In the genomic region with DNA sequence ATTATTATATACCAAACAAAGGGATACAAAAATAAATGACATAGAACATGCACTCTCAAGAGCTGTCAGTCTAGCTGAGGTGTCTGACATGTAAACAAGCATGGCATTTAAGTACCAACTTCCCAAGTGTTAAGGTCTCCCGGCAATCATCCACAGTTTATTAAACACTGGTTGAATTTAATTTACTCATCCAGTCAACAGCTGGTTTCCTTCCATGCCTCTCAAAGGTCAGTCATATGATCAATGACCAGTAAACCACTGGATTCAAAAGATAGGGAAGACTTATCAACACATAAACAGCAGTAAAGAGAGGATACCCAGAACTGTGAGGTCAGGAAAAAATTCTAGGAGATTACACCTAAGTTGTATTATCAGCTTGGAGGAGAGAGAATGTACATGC, we compare ENCODE assay signal across 27 cellular contexts.
DNase-seq lines count a peak whose midpoint lies in the region; ATAC-seq and TF ChIP-seq lines count a peak whose summit lies in the region.
"Had no signal": no experiment of that assay in that cellular context is flagged by ENCODE, and none has a peak within 500 bp of the region (broad histone marks: within the 10 kb centered on the region; RNA-seq: fewer than 3 reads in every experiment).

No MANE protein-coding gene starts in this region.

- no peaks in the 10 kb centered on the region for H3K27me3 ChIP-seq in right atrium auricular region
- H3K27me3 ChIP-seq: foreskin keratinocyte, MG63, pancreas, right lobe of liver, tibial artery had no signal

- peak overlapping the region in 1 of 2 donors; percentile 61 for H3K27ac ChIP-seq in right atrium auricular region
- peak overlapping the region; percentile 87 for H3K27ac ChIP-seq in substantia nigra (ENCODE audit: low read depth, low read length, poor library complexity, severe bottlenecking)
- H3K27ac ChIP-seq: C4-2B, foreskin keratinocyte, lower lobe of right lung, pancreas, right lobe of liver, tibial artery had no signal

- no peaks in the 10 kb centered on the region for H3K27me3 Mint-ChIP-seq in T-helper 17 cell
- H3K27me3 Mint-ChIP-seq: activated CD4-positive, alpha-beta memory T cell treated with anti-CD3 and anti-CD28 coated beads, Interleukin-2, amount 10 ng/mL, durations not matched to agents 7 days and 5 days had no signal

- peaks cover 8% of the 10 kb centered on the region for H3K36me3 ChIP-seq in right atrium auricular region
- H3K36me3 ChIP-seq: pancreas had no signal

- DNase-seq in Right ventricle myocardium superior (no peak), right atrium auricular region (ENCODE audit: low spot score) (no peak), T-helper 17 cell (no peak), foreskin melanocyte (peak; percentile 83), substantia nigra (lab: John Stamatoyannopoulos, UW) (no peak), NK-92 (lab: John Stamatoyannopoulos, UW; ENCODE audit: unreplicated experiment) (no peak)
- DNase-seq: activated CD4-positive, alpha-beta memory T cell treated with anti-CD3 and anti-CD28 coated beads, Interleukin-2, amount 10 ng/mL, durations not matched to agents 7 days and 5 days; cerebellar nuclear complex; foreskin keratinocyte; hippocampal formation; lower lobe of right lung; MG63; mucosa of descending colon; NCI-H2171 treated with DMSO at 0.1 percent for 48 hours; NCI-H526 treated with DMSO at 0.1 percent for 48 hours; pancreas; right lobe of liver; stimulated activated naive CD8-positive, alpha-beta T cell treated with anti-CD3 and anti-CD28 coated beads, Interleukin-15, Interleukin-2, amounts not matched to agents 100 U/mL and 50 U/mL, for 24 hours; T1000; tibial artery had no signal

- no peak overlapping the region for H3K4me3 Mint-ChIP-seq in T-helper 17 cell
- H3K4me3 Mint-ChIP-seq: activated CD4-positive, alpha-beta memory T cell treated with anti-CD3 and anti-CD28 coated beads, Interleukin-2, amount 10 ng/mL, durations not matched to agents 7 days and 5 days; nephron had no signal

- no peak for TF ChIP-seq CTCF in right atrium auricular region (IDR thresholded peaks at IDR 0.05)

- ATAC-seq in Right ventricle myocardium superior (ENCODE audit: poor library complexity) (peak; percentile 86), T-helper 17 cell (no peak), HG02840 (IDR thresholded peaks at IDR 0.05; ENCODE audit: low FRiP score, unreplicated experiment) (no peak), GM19467 (IDR thresholded peaks at IDR 0.05; ENCODE audit: unreplicated experiment) (no peak)
- ATAC-seq: activated CD4-positive, CD25-positive, alpha-beta regulatory T cell treated with anti-CD3 and anti-CD28 coated beads, Interleukin-2, amount 50 U/mL, for 24 hours; activated naive CD4-positive, alpha-beta T cell treated with anti-CD3 and anti-CD28 coated beads, Interleukin-2, amount 50 U/mL, for 72 hours; foreskin keratinocyte; lower lobe of right lung; mucosa of descending colon; pancreas; right lobe of liver; stimulated activated naive CD8-positive, alpha-beta T cell treated with anti-CD3 and anti-CD28 coated beads, Interleukin-15, Interleukin-2, amounts not matched to agents 100 U/mL and 50 U/mL, for 24 hours had no signal

- H3K4me1 ChIP-seq in right atrium auricular region, result peaks cover 0 to 16% of the 10 kb centered on the region in 2 donors
- H3K4me1 ChIP-seq: foreskin keratinocyte, lower lobe of right lung, pancreas, right lobe of liver, tibial artery had no signal

- intact Hi-C loops in Right ventricle myocardium superior (cut with DNase I), result no loop called here

- H3K9me3 ChIP-seq in right atrium auricular region (no peaks in the 10 kb centered on the region), T-helper 17 cell (ENCODE audit: control insufficient read depth, low read length, poor library complexity, severe bottlenecking) (no peaks in the 10 kb centered on the region)
- H3K9me3 ChIP-seq: lower lobe of right lung, MG63, mucosa of descending colon, pancreas, right lobe of liver, tibial artery had no signal

- H3K4me1 Mint-ChIP-seq in T-helper 17 cell, result peaks cover 18% of the 10 kb centered on the region

- peaks cover 11% of the 10 kb centered on the region for H3K36me3 Mint-ChIP-seq in T-helper 17 cell (ENCODE audit: low read depth)

- H3K27ac Mint-ChIP-seq in T-helper 17 cell, result peak overlapping the region; percentile 27
- H3K27ac Mint-ChIP-seq: activated CD4-positive, alpha-beta memory T cell treated with anti-CD3 and anti-CD28 coated beads, Interleukin-2, amount 10 ng/mL, durations not matched to agents 7 days and 5 days; activated naive CD4-positive, alpha-beta T cell treated with anti-CD3 and anti-CD28 coated beads, Interleukin-2, amount 50 U/mL, for 72 hours; activated T-helper 2 cell treated with anti-CD3 and anti-CD28 coated beads, Interferon-gamma antibody, Interleukin-2, Interleukin-4, amounts not matched to agents 10 μg/mL and 5 μg/mL and 100 μg/mL, durations not matched to agents 14 hours and 24 hours and 36 hours had no signal

- H3K4me3 ChIP-seq in right atrium auricular region, result no peak overlapping the region
- H3K4me3 ChIP-seq: lower lobe of right lung, MG63, mucosa of descending colon, pancreas, right lobe of liver, tibial artery had no signal
